ENCODE assay signal across 1 cellular context in the genomic region with DNA sequence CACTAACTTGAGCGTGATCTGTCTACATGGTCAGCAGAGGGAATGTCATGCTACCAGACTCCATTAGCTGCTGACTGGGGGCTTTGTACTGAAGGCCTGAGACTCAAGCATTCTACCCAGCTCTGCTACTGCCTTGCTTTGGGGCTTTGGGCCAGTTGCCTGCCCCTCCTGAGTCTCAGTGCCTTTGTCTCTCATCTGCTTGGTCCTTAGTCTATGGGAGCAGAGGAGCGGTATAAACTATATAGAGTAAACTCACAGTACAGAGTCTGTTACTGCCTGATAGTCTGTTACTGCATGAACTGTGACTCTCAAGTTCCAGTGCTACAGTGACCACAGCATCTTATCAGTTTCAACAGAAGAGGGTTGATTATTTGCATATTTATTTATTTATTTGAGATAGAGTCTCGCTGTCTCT.
A peak's percentile ranks its signal among the peaks of the same experiment; 100 is the strongest.
TF ChIP-seq lines count a peak whose summit lies in the region.

No MANE protein-coding gene starts in this region.

TF ChIP-seq in K562, 482 proteins besides CTCF, POLR2A, EP300 and RAD21 (continued from another document and continues in another):
- TF ChIP-seq, protein P1, sequence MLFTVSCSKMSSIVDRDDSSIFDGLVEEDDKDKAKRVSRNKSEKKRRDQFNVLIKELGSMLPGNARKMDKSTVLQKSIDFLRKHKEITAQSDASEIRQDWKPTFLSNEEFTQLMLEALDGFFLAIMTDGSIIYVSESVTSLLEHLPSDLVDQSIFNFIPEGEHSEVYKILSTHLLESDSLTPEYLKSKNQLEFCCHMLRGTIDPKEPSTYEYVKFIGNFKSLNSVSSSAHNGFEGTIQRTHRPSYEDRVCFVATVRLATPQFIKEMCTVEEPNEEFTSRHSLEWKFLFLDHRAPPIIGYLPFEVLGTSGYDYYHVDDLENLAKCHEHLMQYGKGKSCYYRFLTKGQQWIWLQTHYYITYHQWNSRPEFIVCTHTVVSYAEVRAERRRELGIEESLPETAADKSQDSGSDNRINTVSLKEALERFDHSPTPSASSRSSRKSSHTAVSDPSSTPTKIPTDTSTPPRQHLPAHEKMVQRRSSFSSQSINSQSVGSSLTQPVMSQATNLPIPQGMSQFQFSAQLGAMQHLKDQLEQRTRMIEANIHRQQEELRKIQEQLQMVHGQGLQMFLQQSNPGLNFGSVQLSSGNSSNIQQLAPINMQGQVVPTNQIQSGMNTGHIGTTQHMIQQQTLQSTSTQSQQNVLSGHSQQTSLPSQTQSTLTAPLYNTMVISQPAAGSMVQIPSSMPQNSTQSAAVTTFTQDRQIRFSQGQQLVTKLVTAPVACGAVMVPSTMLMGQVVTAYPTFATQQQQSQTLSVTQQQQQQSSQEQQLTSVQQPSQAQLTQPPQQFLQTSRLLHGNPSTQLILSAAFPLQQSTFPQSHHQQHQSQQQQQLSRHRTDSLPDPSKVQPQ (CRISPR knock-in tag; IDR thresholded peaks at IDR 0.05; ENCODE audit: borderline replicate concordance), result no peak
- TF ChIP-seq HDAC6 (IDR thresholded peaks at IDR 0.05; ENCODE audit: low read depth, low read length) (no peak), ZNF232 (CRISPR knock-in tag; IDR thresholded peaks at IDR 0.05) (no peak), HMG20A (CRISPR knock-in tag; conservative IDR thresholded peaks at IDR 0.05) (no peak), ZNF316 (IDR thresholded peaks at IDR 0.05) (no peak), TEAD2 (tag; IDR thresholded peaks at IDR 0.05) (no peak), KDM1A (IDR thresholded peaks at IDR 0.05) (peak; percentile 76 to 78), SAFB (IDR thresholded peaks at IDR 0.05; ENCODE audit: borderline replicate concordance, low read depth, low read length) (no peak), RCOR1 (IDR thresholded peaks at IDR 0.05; ENCODE audit: borderline replicate concordance in 1 of 2, low read depth in 2 of 2, low read length in 2 of 2) (peak; percentile 81 to 90; a peak in 3 of 4 replicates), SIN3A (IDR thresholded peaks at IDR 0.05; ENCODE audit: borderline replicate concordance in 2 of 2, control insufficient read depth in 1 of 2, low read depth in 2 of 2, low read length in 2 of 2) (no peak), POLR3G (IDR thresholded peaks at IDR 0.05; ENCODE audit: extremely low read depth, insufficient read length, insufficient replicate concordance) (no peak), MCM7 (IDR thresholded peaks at IDR 0.05) (no peak), ZNF239 (CRISPR knock-in tag; IDR thresholded peaks at IDR 0.05) (no peak), ZNF184 (CRISPR knock-in tag; IDR thresholded peaks at IDR 0.05) (no peak), EHMT2 (IDR thresholded peaks at IDR 0.05) (no peak), ZNF764 (CRISPR knock-in tag; IDR thresholded peaks at IDR 0.05; ENCODE audit: low read depth) (no peak), ZNF324 (CRISPR knock-in tag; IDR thresholded peaks at IDR 0.05) (no peak), DDX20 (tag; IDR thresholded peaks at IDR 0.05; ENCODE audit: low read depth) (no peak), ZKSCAN3 (CRISPR knock-in tag; IDR thresholded peaks at IDR 0.05) (no peak), GABPA (tag; conservative IDR thresholded peaks at IDR 0.05; ENCODE audit: low read depth) (no peak)
- TF ChIP-seq, protein P2, sequence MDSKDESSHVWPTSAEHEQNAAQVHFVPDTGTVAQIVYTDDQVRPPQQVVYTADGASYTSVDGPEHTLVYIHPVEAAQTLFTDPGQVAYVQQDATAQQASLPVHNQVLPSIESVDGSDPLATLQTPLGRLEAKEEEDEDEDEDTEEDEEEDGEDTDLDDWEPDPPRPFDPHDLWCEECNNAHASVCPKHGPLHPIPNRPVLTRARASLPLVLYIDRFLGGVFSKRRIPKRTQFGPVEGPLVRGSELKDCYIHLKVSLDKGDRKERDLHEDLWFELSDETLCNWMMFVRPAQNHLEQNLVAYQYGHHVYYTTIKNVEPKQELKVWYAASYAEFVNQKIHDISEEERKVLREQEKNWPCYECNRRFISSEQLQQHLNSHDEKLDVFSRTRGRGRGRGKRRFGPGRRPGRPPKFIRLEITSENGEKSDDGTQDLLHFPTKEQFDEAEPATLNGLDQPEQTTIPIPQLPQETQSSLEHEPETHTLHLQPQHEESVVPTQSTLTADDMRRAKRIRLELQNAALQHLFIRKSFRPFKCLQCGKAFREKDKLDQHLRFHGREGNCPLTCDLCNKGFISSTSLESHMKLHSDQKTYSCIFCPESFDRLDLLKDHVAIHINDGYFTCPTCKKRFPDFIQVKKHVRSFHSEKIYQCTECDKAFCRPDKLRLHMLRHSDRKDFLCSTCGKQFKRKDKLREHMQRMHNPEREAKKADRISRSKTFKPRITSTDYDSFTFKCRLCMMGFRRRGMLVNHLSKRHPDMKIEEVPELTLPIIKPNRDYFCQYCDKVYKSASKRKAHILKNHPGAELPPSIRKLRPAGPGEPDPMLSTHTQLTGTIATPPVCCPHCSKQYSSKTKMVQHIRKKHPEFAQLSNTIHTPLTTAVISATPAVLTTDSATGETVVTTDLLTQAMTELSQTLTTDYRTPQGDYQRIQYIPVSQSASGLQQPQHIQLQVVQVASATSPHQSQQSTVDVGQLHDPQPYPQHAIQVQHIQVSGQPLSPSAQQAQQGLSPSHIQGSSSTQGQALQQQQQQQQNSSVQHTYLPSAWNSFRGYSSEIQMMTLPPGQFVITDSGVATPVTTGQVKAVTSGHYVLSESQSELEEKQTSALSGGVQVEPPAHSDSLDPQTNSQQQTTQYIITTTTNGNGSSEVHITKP (IDR thresholded peaks at IDR 0.05; ENCODE audit: partially characterized antibody), result no peak
- TF ChIP-seq, protein P3, sequence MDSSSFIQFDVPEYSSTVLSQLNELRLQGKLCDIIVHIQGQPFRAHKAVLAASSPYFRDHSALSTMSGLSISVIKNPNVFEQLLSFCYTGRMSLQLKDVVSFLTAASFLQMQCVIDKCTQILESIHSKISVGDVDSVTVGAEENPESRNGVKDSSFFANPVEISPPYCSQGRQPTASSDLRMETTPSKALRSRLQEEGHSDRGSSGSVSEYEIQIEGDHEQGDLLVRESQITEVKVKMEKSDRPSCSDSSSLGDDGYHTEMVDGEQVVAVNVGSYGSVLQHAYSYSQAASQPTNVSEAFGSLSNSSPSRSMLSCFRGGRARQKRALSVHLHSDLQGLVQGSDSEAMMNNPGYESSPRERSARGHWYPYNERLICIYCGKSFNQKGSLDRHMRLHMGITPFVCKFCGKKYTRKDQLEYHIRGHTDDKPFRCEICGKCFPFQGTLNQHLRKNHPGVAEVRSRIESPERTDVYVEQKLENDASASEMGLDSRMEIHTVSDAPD (CRISPR knock-in tag; IDR thresholded peaks at IDR 0.05), result no peak
- TF ChIP-seq, protein P4, sequence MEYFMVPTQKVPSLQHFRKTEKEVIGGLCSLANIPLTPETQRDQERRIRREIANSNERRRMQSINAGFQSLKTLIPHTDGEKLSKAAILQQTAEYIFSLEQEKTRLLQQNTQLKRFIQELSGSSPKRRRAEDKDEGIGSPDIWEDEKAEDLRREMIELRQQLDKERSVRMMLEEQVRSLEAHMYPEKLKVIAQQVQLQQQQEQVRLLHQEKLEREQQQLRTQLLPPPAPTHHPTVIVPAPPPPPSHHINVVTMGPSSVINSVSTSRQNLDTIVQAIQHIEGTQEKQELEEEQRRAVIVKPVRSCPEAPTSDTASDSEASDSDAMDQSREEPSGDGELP (CRISPR knock-in tag; IDR thresholded peaks at IDR 0.05; ENCODE audit: borderline replicate concordance), result no peak; the same call in 1 of the 2 replicates
- TF ChIP-seq, protein P5, sequence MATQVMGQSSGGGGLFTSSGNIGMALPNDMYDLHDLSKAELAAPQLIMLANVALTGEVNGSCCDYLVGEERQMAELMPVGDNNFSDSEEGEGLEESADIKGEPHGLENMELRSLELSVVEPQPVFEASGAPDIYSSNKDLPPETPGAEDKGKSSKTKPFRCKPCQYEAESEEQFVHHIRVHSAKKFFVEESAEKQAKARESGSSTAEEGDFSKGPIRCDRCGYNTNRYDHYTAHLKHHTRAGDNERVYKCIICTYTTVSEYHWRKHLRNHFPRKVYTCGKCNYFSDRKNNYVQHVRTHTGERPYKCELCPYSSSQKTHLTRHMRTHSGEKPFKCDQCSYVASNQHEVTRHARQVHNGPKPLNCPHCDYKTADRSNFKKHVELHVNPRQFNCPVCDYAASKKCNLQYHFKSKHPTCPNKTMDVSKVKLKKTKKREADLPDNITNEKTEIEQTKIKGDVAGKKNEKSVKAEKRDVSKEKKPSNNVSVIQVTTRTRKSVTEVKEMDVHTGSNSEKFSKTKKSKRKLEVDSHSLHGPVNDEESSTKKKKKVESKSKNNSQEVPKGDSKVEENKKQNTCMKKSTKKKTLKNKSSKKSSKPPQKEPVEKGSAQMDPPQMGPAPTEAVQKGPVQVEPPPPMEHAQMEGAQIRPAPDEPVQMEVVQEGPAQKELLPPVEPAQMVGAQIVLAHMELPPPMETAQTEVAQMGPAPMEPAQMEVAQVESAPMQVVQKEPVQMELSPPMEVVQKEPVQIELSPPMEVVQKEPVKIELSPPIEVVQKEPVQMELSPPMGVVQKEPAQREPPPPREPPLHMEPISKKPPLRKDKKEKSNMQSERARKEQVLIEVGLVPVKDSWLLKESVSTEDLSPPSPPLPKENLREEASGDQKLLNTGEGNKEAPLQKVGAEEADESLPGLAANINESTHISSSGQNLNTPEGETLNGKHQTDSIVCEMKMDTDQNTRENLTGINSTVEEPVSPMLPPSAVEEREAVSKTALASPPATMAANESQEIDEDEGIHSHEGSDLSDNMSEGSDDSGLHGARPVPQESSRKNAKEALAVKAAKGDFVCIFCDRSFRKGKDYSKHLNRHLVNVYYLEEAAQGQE (CRISPR knock-in tag; IDR thresholded peaks at IDR 0.05; ENCODE audit: low read depth), result no peak
- TF ChIP-seq, protein P6, sequence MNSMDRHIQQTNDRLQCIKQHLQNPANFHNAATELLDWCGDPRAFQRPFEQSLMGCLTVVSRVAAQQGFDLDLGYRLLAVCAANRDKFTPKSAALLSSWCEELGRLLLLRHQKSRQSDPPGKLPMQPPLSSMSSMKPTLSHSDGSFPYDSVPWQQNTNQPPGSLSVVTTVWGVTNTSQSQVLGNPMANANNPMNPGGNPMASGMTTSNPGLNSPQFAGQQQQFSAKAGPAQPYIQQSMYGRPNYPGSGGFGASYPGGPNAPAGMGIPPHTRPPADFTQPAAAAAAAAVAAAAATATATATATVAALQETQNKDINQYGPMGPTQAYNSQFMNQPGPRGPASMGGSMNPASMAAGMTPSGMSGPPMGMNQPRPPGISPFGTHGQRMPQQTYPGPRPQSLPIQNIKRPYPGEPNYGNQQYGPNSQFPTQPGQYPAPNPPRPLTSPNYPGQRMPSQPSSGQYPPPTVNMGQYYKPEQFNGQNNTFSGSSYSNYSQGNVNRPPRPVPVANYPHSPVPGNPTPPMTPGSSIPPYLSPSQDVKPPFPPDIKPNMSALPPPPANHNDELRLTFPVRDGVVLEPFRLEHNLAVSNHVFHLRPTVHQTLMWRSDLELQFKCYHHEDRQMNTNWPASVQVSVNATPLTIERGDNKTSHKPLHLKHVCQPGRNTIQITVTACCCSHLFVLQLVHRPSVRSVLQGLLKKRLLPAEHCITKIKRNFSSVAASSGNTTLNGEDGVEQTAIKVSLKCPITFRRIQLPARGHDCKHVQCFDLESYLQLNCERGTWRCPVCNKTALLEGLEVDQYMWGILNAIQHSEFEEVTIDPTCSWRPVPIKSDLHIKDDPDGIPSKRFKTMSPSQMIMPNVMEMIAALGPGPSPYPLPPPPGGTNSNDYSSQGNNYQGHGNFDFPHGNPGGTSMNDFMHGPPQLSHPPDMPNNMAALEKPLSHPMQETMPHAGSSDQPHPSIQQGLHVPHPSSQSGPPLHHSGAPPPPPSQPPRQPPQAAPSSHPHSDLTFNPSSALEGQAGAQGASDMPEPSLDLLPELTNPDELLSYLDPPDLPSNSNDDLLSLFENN (IDR thresholded peaks at IDR 0.05; ENCODE audit: low read depth in 2 of 2, low read length in 2 of 2), result peak in 1 of 2 experiments; percentile 88; a peak in 2 of 4 replicates
- TF ChIP-seq, protein P7, sequence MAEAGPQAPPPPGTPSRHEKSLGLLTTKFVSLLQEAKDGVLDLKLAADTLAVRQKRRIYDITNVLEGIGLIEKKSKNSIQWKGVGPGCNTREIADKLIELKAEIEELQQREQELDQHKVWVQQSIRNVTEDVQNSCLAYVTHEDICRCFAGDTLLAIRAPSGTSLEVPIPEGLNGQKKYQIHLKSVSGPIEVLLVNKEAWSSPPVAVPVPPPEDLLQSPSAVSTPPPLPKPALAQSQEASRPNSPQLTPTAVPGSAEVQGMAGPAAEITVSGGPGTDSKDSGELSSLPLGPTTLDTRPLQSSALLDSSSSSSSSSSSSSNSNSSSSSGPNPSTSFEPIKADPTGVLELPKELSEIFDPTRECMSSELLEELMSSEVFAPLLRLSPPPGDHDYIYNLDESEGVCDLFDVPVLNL (CRISPR knock-in tag; IDR thresholded peaks at IDR 0.05; ENCODE audit: low read depth), result no peak
- TF ChIP-seq, protein P8, sequence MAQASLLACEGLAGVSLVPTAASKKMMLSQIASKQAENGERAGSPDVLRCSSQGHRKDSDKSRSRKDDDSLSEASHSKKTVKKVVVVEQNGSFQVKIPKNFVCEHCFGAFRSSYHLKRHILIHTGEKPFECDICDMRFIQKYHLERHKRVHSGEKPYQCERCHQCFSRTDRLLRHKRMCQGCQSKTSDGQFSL (CRISPR knock-in tag; IDR thresholded peaks at IDR 0.05), result no peak
- TF ChIP-seq, protein P8 (tag; IDR thresholded peaks at IDR 0.05), result no peak
- TF ChIP-seq, protein P9, sequence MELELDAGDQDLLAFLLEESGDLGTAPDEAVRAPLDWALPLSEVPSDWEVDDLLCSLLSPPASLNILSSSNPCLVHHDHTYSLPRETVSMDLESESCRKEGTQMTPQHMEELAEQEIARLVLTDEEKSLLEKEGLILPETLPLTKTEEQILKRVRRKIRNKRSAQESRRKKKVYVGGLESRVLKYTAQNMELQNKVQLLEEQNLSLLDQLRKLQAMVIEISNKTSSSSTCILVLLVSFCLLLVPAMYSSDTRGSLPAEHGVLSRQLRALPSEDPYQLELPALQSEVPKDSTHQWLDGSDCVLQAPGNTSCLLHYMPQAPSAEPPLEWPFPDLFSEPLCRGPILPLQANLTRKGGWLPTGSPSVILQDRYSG (tag; conservative IDR thresholded peaks at IDR 0.05; ENCODE audit: low read depth), result no peak
- TF ChIP-seq, protein P10, sequence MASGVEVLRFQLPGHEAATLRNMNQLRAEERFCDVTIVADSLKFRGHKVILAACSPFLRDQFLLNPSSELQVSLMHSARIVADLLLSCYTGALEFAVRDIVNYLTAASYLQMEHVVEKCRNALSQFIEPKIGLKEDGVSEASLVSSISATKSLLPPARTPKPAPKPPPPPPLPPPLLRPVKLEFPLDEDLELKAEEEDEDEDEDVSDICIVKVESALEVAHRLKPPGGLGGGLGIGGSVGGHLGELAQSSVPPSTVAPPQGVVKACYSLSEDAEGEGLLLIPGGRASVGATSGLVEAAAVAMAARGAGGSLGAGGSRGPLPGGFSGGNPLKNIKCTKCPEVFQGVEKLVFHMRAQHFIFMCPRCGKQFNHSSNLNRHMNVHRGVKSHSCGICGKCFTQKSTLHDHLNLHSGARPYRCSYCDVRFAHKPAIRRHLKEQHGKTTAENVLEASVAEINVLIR (CRISPR knock-in tag; IDR thresholded peaks at IDR 0.05), result no peak
- TF ChIP-seq, protein P11, sequence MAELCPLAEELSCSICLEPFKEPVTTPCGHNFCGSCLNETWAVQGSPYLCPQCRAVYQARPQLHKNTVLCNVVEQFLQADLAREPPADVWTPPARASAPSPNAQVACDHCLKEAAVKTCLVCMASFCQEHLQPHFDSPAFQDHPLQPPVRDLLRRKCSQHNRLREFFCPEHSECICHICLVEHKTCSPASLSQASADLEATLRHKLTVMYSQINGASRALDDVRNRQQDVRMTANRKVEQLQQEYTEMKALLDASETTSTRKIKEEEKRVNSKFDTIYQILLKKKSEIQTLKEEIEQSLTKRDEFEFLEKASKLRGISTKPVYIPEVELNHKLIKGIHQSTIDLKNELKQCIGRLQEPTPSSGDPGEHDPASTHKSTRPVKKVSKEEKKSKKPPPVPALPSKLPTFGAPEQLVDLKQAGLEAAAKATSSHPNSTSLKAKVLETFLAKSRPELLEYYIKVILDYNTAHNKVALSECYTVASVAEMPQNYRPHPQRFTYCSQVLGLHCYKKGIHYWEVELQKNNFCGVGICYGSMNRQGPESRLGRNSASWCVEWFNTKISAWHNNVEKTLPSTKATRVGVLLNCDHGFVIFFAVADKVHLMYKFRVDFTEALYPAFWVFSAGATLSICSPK (IDR thresholded peaks at IDR 0.05; ENCODE audit: borderline replicate concordance), result no peak
